16 cellular contexts compared by ENCODE assay signal in the genomic region with DNA sequence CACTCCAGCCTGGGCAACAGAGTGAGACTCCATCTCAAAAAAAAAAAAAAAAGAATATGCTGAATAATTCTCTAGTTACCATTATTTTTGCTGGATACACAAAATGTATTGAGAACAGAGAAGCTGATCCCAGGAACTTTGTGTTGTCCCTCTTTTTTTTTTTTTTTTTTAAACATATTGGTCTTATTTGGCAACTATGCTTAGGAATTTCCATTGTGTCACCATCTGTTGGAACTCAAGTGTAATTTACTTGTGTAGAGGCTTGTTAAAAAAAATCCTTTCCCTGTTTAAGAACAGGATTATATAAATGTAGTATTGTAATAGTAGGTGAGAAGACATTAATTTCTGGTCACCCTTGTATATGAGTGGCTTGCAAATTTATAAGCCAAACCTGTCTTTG.
"Had no signal": no experiment of that assay in that cellular context is flagged by ENCODE, and none has a peak within 500 bp of the region (broad histone marks: within the 10 kb centered on the region; RNA-seq: fewer than 3 reads in every experiment).

No MANE protein-coding gene starts in this region.

- H3K9me3 Mint-ChIP-seq: activated CD4-positive, alpha-beta T cell treated with anti-CD3 and anti-CD28 coated beads, Interleukin-2, amount 10 ng/mL, durations not matched to agents 7 days and 5 days; activated T-helper 1 cell treated with anti-CD3 and anti-CD28 coated beads, Interleukin-12 subunit alpha, Interleukin-12 subunit beta, Interleukin-2, Interleukin-4 antibody, amounts not matched to agents 30 ng/mL and 10 ng/mL and 1 ng/mL, durations not matched to agents 14 hours and 24 hours and 36 hours; naive thymus-derived CD4-positive, alpha-beta T cell; stimulated activated effector memory CD8-positive, alpha-beta T cell treated with anti-CD3 and anti-CD28 coated beads, Interleukin-12 subunit alpha, Interleukin-12 subunit beta, amount 100 ng/mL, for 72 hours had no signal

- H3K27me3 Mint-ChIP-seq: activated CD4-positive, alpha-beta T cell treated with anti-CD3 and anti-CD28 coated beads, Interleukin-2, amount 10 ng/mL, durations not matched to agents 7 days and 5 days; naive thymus-derived CD4-positive, alpha-beta T cell had no signal

- H3K4me1 Mint-ChIP-seq: activated CD4-positive, alpha-beta T cell treated with anti-CD3 and anti-CD28 coated beads, Interleukin-2, amount 10 ng/mL, durations not matched to agents 7 days and 5 days; stimulated activated effector memory CD8-positive, alpha-beta T cell treated with anti-CD3 and anti-CD28 coated beads, Interleukin-12 subunit alpha, Interleukin-12 subunit beta, amount 100 ng/mL, for 72 hours had no signal

- H3K4me1 ChIP-seq: ascending aorta, parathyroid adenoma had no signal

- H3K27ac ChIP-seq: ascending aorta, cardiac muscle cell, esophagus muscularis mucosa, parathyroid adenoma, thyroid gland had no signal

- DNase-seq: activated CD4-positive, alpha-beta T cell treated with anti-CD3 and anti-CD28 coated beads, Interleukin-2, amount 10 ng/mL, durations not matched to agents 7 days and 5 days; activated CD4-positive, CD25-positive, alpha-beta regulatory T cell; activated CD8-positive, alpha-beta memory T cell treated with anti-CD3 and anti-CD28 coated beads for 24 hours; activated naive CD4-positive, alpha-beta T cell treated with Interleukin-2 at 50 U/mL for 16 hours; islet precursor cell; mucosa of descending colon; naive thymus-derived CD4-positive, alpha-beta T cell; stimulated activated CD4-positive, alpha-beta T cell treated with anti-CD3 and anti-CD28 coated beads, Interleukin-12 subunit alpha, Interleukin-12 subunit beta, amount 100 ng/mL, for 4 hours; SW 1271; thyroid gland had no signal

- H3K27me3 ChIP-seq: ascending aorta, cardiac muscle cell, esophagus muscularis mucosa, thyroid gland had no signal

- H3K36me3 Mint-ChIP-seq: stimulated activated effector memory CD8-positive, alpha-beta T cell treated with anti-CD3 and anti-CD28 coated beads, Interleukin-12 subunit alpha, Interleukin-12 subunit beta, amount 100 ng/mL, for 72 hours had no signal

- H3K4me3 Mint-ChIP-seq: activated CD4-positive, alpha-beta T cell treated with anti-CD3 and anti-CD28 coated beads, Interleukin-2, amount 10 ng/mL, durations not matched to agents 7 days and 5 days; activated T-helper 1 cell treated with anti-CD3 and anti-CD28 coated beads, Interleukin-12 subunit alpha, Interleukin-12 subunit beta, Interleukin-2, Interleukin-4 antibody, amounts not matched to agents 30 ng/mL and 10 ng/mL and 1 ng/mL, durations not matched to agents 14 hours and 24 hours and 36 hours; naive thymus-derived CD4-positive, alpha-beta T cell; stimulated activated effector memory CD8-positive, alpha-beta T cell treated with anti-CD3 and anti-CD28 coated beads, Interleukin-12 subunit alpha, Interleukin-12 subunit beta, amount 100 ng/mL, for 72 hours had no signal

- H3K4me3 ChIP-seq: ascending aorta, cardiac muscle cell, esophagus muscularis mucosa, mucosa of descending colon, thyroid gland had no signal

- H2AFZ ChIP-seq: parathyroid adenoma had no signal

- H3K9me3 ChIP-seq: ascending aorta, esophagus muscularis mucosa, mucosa of descending colon, thyroid gland had no signal

- H3K9ac ChIP-seq: parathyroid adenoma had no signal

- H3K27ac Mint-ChIP-seq: activated CD4-positive, alpha-beta T cell treated with anti-CD3 and anti-CD28 coated beads, Interleukin-2, amount 10 ng/mL, durations not matched to agents 7 days and 5 days; activated T-helper 1 cell treated with anti-CD3 and anti-CD28 coated beads, Interleukin-12 subunit alpha, Interleukin-12 subunit beta, Interleukin-2, Interleukin-4 antibody, amounts not matched to agents 30 ng/mL and 10 ng/mL and 1 ng/mL, durations not matched to agents 14 hours and 24 hours and 36 hours; naive thymus-derived CD4-positive, alpha-beta T cell; stimulated activated effector memory CD8-positive, alpha-beta T cell treated with anti-CD3 and anti-CD28 coated beads, Interleukin-12 subunit alpha, Interleukin-12 subunit beta, amount 100 ng/mL, for 72 hours had no signal
